ENCODE assay signal across 29 cellular contexts in the genomic region with DNA sequence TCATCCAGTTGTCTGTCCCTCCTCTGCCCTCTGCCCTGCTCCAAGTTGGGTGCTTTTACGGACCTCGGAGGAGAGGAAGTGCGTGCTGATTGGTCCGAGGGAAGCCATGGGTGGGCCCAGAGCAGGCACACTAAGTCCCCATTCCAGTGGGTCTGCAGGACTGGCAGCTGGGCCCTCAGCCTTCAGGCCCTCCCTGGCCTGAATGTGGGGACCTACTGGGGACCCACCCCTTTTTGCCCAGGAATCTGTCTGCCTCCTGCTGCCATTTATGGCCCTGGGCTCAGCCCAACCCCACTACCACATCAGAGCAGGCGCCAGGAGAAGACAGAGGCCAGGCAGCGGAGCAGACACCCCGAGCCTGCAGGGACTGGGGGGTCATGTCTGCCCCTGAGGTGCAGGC.
DNase-seq lines count a peak whose midpoint lies in the region; ATAC-seq, FAIRE-seq and TF ChIP-seq lines count a peak whose summit lies in the region.
"Had no signal": no experiment of that assay in that cellular context is flagged by ENCODE, and none has a peak within 500 bp of the region (broad histone marks: within the 10 kb centered on the region; RNA-seq: fewer than 3 reads in every experiment).

No MANE protein-coding gene starts in this region.

- no peak for TF ChIP-seq CTCF in chondrocyte (IDR thresholded peaks at IDR 0.05)
- TF ChIP-seq CTCF in kidney (IDR thresholded peaks at IDR 0.05; ENCODE audit: borderline replicate concordance, extremely low read depth, insufficient read depth), result no peak
- TF ChIP-seq CTCF in testis (IDR thresholded peaks at IDR 0.05), result no peak

- ATAC-seq in aorta (ENCODE audit: low FRiP score), result peak; percentile 41
- no peak for ATAC-seq in GM21515 (IDR thresholded peaks at IDR 0.05; ENCODE audit: unreplicated experiment)
- ATAC-seq: GM12878 had no signal

- peaks cover 1% of the 10 kb centered on the region for H3K27me3 Mint-ChIP-seq in chondrocyte (ENCODE audit: low read depth)
- H3K27me3 Mint-ChIP-seq: CD4-positive, alpha-beta memory T cell; CD4-positive, CD25-positive, alpha-beta regulatory T cell had no signal

- H3K9me3 Mint-ChIP-seq in chondrocyte (ENCODE audit: low read depth), result peaks cover 3% of the 10 kb centered on the region

- H3K27me3 ChIP-seq in testis (no peaks in the 10 kb centered on the region), aorta (ENCODE audit: control insufficient read depth in 1 of 2, insufficient read depth in 2 of 2, low read length in 1 of 2) (no peaks in the 10 kb centered on the region), H7 (ENCODE audit: control insufficient read depth, insufficient read depth, low read length) (no peaks in the 10 kb centered on the region)
- H3K27me3 ChIP-seq: BE2C, BLaER1 had no signal

- peak; percentile 55 for DNase-seq in chondrocyte (ENCODE audit: low spot score)
- peak; percentile 50 for DNase-seq in kidney
- DNase-seq in testis, result peak; percentile 11
- no peak for DNase-seq in aorta
- no peak for DNase-seq in activated CD4-positive, CD25-positive, alpha-beta regulatory T cell (lab: John Stamatoyannopoulos, UW)
- DNase-seq in H7, result no peak
- DNase-seq in NCI-H446 treated with DMSO at 0.1 percent for 48 hours (lab: John Stamatoyannopoulos, UW), result no peak
- DNase-seq: 8988T; ACHN; BE2C; C1 segment of cervical spinal cord; CD4-positive, alpha-beta memory T cell; CD4-positive, CD25-positive, alpha-beta regulatory T cell; COR-L47; DMS 273 treated with DMSO at 0.1 percent for 48 hours; DMS153; DMS79; DND-41; EL; GDM1 had no signal

- H3K4me1 ChIP-seq in kidney (ENCODE audit: control insufficient read depth in 1 of 2, insufficient read depth in 1 of 2, low read depth in 1 of 2, low read length in 2 of 2) (no peaks in the 10 kb centered on the region), testis (no peaks in the 10 kb centered on the region), aorta (ENCODE audit: control insufficient read depth in 1 of 2, insufficient read depth in 2 of 2, low read length in 2 of 2) (no peaks in the 10 kb centered on the region)
- H3K4me1 ChIP-seq: BE2C, BLaER1 had no signal

- H3K36me3 ChIP-seq in kidney (ENCODE audit: control insufficient read depth in 1 of 2, insufficient read depth in 2 of 2, low read length in 2 of 2) (no peaks in the 10 kb centered on the region), testis (ENCODE audit: low read depth, missing control alignments) (no peaks in the 10 kb centered on the region), aorta (ENCODE audit: control insufficient read depth in 1 of 2, insufficient read depth in 2 of 2, low read length in 1 of 2) (no peaks in the 10 kb centered on the region), H7 (replicated peaks; ENCODE audit: control insufficient read depth, insufficient read depth, low read length) (no peaks in the 10 kb centered on the region)
- H3K36me3 ChIP-seq: BE2C, BLaER1 had no signal

- H3K4me1 Mint-ChIP-seq in chondrocyte (ENCODE audit: low read depth), result no peaks in the 10 kb centered on the region
- H3K4me1 Mint-ChIP-seq: CD14-positive monocyte; CD4-positive, alpha-beta memory T cell; CD4-positive, CD25-positive, alpha-beta regulatory T cell; CD8-positive, alpha-beta memory T cell had no signal

- no peaks in the 10 kb centered on the region for H3K36me3 Mint-ChIP-seq in chondrocyte (ENCODE audit: low read depth)
- H3K36me3 Mint-ChIP-seq: CD14-positive monocyte; CD4-positive, alpha-beta memory T cell; CD4-positive, CD25-positive, alpha-beta regulatory T cell; CD8-positive, alpha-beta memory T cell had no signal

- intact Hi-C loops in kidney (cut with DNase I), result no loop called here
- intact Hi-C loops in testis (cut with DNase I; ENCODE audit: low total_unique reads), result no loop called here
- intact Hi-C loops in aorta (cut with DNase I), result no loop called here

- no peak for TF ChIP-seq POLR2A in testis (IDR thresholded peaks at IDR 0.05)

- 61% methylated on average over 7 of the region's 7 CpGs; no CpG with 5 or more reads in 1 of the 2 donors for WGBS in testis, 2 donors
- WGBS in aorta, 2 donors, result 65 to 84% methylated on average over 7 of the region's 7 CpGs

- H3K4me3 Mint-ChIP-seq in chondrocyte (ENCODE audit: unreplicated experiment), result no peak overlapping the region
- H3K4me3 Mint-ChIP-seq: CD14-positive monocyte; CD4-positive, alpha-beta memory T cell; CD4-positive, CD25-positive, alpha-beta regulatory T cell; CD8-positive, alpha-beta memory T cell had no signal

- no peak overlapping the region for H3K9ac ChIP-seq in kidney (ENCODE audit: low read length in 2 of 2)
- H3K9ac ChIP-seq: BLaER1 had no signal

- H3K9me3 ChIP-seq in kidney (ENCODE audit: control insufficient read depth in 1 of 2, low read length in 2 of 2) (no peaks in the 10 kb centered on the region), testis (no peaks in the 10 kb centered on the region), aorta (ENCODE audit: control insufficient read depth, low read length) (no peaks in the 10 kb centered on the region)
- H3K9me3 ChIP-seq: BE2C had no signal

- H3K27ac ChIP-seq in kidney (ENCODE audit: low read depth in 2 of 2, low read length in 2 of 2) (no peak overlapping the region), testis (no peak overlapping the region), aorta (ENCODE audit: low read depth in 1 of 2, low read length in 2 of 2) (no peak overlapping the region)
- H3K27ac ChIP-seq: BLaER1 had no signal

- FAIRE-seq in kidney (lab: Jason Lieb, UNC), result no peak
- FAIRE-seq: A204.1, GM12878, GM12892, GM18507, GM19239 had no signal

- H3K4me3 ChIP-seq in kidney (ENCODE audit: low read length in 2 of 2) (no peak overlapping the region), testis (no peak overlapping the region), aorta (ENCODE audit: low read length in 2 of 2) (no peak overlapping the region), H7 (ENCODE audit: insufficient read depth, low read depth, low read length) (no peak overlapping the region)
- H3K4me3 ChIP-seq: BLaER1, GM12878 had no signal

- no peak overlapping the region for H3K27ac Mint-ChIP-seq in chondrocyte (ENCODE audit: unreplicated experiment)
- H3K27ac Mint-ChIP-seq: CD14-positive monocyte; CD4-positive, CD25-positive, alpha-beta regulatory T cell; CD8-positive, alpha-beta memory T cell had no signal

Comparison
In these comparisons a context has a peak if more than half of its experiments do, and no peak if none do; other contexts are left out.
1. DNase-seq: peak in chondrocyte (single experiment), kidney (single experiment) and testis (single experiment); none in aorta (0 of 2), activated CD4-positive, CD25-positive, alpha-beta regulatory T cell (0 of 4), H7 (single experiment) and NCI-H446 treated with DMSO at 0.1 percent for 48 hours (single experiment).